Comparison of ENCODE assay signal across 8 cellular contexts in the genomic region with DNA sequence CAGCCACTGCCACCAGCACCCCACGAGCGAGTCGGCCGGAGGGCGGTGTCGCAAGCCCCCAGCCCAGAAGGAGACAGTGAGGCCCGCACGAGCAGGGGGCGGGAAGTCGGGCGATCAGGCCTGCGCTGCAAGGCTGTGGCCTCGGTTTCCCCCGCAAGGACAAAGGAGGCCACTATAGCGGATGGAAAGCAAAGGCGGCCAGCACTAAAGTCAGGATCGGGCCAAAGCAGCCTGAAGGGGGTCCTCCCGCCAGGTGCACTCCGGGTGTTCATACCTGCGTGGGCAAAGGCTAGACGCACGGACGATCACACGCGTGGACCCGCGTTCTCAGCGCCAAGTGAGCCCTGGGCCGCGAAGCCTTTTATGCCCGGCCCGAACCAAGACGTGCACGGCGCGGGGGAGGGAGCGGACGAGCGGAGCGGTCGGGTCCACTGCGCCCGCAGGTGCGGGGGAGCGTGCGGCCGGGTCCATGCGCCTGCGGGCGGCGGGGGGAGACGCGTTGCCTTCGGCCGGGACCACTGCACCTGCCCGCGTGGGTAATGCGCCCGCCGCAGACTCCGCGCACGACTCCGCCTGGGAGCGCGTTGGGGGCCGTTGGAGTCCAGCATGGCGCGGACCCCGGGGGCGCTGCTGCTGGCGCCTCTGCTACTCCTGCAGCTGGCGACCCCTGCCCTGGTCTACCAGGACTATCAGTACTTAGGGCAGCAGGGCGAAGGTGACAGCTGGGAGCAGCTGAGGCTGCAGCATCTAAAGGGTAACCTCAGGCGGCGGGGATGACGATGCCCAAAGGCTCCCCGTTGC. TPM values are rescaled to one million over a fixed set of nuclear protein-coding genes. Genes with fewer than 3 reads are reported as not detected.
DNase-seq lines count a peak whose midpoint lies in the region; ATAC-seq and TF ChIP-seq lines count a peak whose summit lies in the region.

A gene (minus strand): TSS at position 335 of the 801 bp plus-strand sequence. CDS start 539 bp downstream, outside the sequence.
A gene (plus strand): TSS at position 604 of the 801 bp plus-strand sequence. CDS start 3 bp downstream, at position 607.

- H3K27ac Mint-ChIP-seq in chondrocyte (ENCODE audit: unreplicated experiment) = peak within 1 kb of the TSS; percentile 70

- peak; percentile 49 for ATAC-seq in GM21723 (IDR thresholded peaks at IDR 0.05; ENCODE audit: unreplicated experiment)
- no peak for ATAC-seq in GM18873 (IDR thresholded peaks at IDR 0.05; ENCODE audit: low FRiP score, unreplicated experiment)

- no peak for DNase-seq in AG04449 (ENCODE audit: low read depth, low spot score)
- DNase-seq in NCI-H2196 (lab: John Stamatoyannopoulos, UW; ENCODE audit: unreplicated experiment) = peak; percentile 87
- peak; percentile 68 for DNase-seq in activated CD4-positive, alpha-beta T cell treated with anti-CD3 and anti-CD28 coated beads for 1 hour
- DNase-seq in chondrocyte (ENCODE audit: low spot score) = no peak
- DNase-seq in kidney glomerular epithelial cell (lab: John Stamatoyannopoulos, UW) = peak; percentile 33
- peak; percentile 68 to 72 (median 68) for DNase-seq in stimulated activated CD4-positive, alpha-beta T cell treated with anti-CD3 and anti-CD28 coated beads, Interleukin-12 subunit alpha, Interleukin-12 subunit beta, amount 100 ng/mL, for 48 hours (ENCODE audit: low read depth in 2 of 3, low spot score in 1 of 3)

- peak within 1 kb of the TSS; percentile 91 for H3K4me3 ChIP-seq in AG04449 (ENCODE audit: low read depth, low read length)

- peak within 1 kb of the TSS; percentile 86 for H3K4me3 Mint-ChIP-seq in chondrocyte (ENCODE audit: unreplicated experiment)

- TF ChIP-seq CTCF in AG04449 (IDR thresholded peaks at IDR 0.05; ENCODE audit: insufficient read depth, low read length, missing control alignments) = no peak
- TF ChIP-seq CTCF in chondrocyte (IDR thresholded peaks at IDR 0.05) = no peak

- H3K27me3 Mint-ChIP-seq in chondrocyte (ENCODE audit: low read depth) = no peaks in the 10 kb centered on the region

- POLR2A ChIA-PET in AG04449 (lab: Yijun Ruan, JAX) = interaction anchor here (1.0 to 2.0 kb wide), 4 partner anchors 10 to 121 kb away, joined by 3 to 10 read pairs (median 4); a partner anchor contains a TSS

- H3K4me1 Mint-ChIP-seq in chondrocyte (ENCODE audit: low read depth) = peaks cover 26% of the 10 kb centered on the region

- no peaks in the 10 kb centered on the region for H3K9me3 Mint-ChIP-seq in chondrocyte (ENCODE audit: low read depth)

- H3K36me3 Mint-ChIP-seq in chondrocyte (ENCODE audit: low read depth) = no peaks in the 10 kb centered on the region

- CTCF ChIA-PET in AG04449 (lab: Yijun Ruan, JAX) = interaction anchor here (0.8 to 18.0 kb wide), 5 partner anchors 12 to 45 kb away, joined by 3 to 1565 read pairs (median 5); a partner anchor contains a TSS

RNA-seq across cellular contexts. Expression of the first gene that starts in this region (rescaled TPM):
- 184 to 211 TPM (median 190 TPM) in 3 replicates for total RNA-seq in chondrocyte

RNA-seq across cellular contexts. Expression of the second gene that starts in this region (rescaled TPM):
- 3.6 to 5.4 TPM (median 4.5 TPM) in 3 replicates for total RNA-seq in chondrocyte

Comparison
In these comparisons a context has a peak if more than half of its experiments do, and no peak if none do; other contexts are left out.
1. DNase-seq: peak in NCI-H2196 (single experiment), activated CD4-positive, alpha-beta T cell treated with anti-CD3 and anti-CD28 coated beads for 1 hour (single experiment), kidney glomerular epithelial cell (single experiment) and stimulated activated CD4-positive, alpha-beta T cell treated with anti-CD3 and anti-CD28 coated beads, Interleukin-12 subunit alpha, Interleukin-12 subunit beta, amount 100 ng/mL, for 48 hours (3 of 3); none in AG04449 (single experiment) and chondrocyte (single experiment).